ENCODE assay signal across 9 cellular contexts in the genomic region with DNA sequence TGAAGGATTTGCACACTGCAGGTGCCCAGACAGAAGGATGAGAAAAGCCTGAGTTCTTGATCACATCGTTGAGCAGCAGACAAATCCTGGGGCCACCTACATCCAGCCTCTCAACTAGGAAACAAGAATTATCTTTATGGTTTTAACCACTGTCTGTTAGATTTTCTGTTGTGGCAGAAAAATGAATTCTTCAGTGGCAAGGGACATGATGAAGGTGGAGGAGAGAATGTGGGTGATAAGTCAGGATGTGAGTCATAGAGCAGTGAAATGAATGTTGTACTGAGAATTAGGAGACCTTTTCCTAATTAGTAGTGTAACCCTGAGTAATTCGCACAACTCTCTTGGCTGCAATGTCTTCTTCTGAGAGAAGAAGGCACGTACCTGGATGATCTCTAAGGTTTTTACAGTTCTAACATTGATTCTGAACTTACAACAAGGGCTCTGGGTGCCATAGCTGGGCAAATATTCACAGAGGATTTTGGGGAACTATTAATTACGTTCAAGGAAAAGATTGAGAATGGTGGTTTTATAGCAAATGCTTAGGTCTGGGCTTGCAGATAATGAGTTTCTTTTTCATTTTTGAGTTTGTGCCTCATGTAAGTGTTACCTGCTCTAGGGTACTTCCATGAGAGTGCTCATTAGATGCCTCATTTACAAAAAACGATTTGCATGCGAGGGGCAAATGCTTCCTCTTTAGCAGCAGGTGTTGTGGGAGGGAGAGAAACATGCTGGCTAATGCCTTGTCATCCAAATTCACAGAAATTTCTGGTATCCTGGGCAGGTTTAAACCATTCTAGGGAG.
A peak's percentile ranks its signal among the peaks of the same experiment; 100 is the strongest.
DNase-seq lines count a peak whose midpoint lies in the region; ATAC-seq, FAIRE-seq and TF ChIP-seq lines count a peak whose summit lies in the region.
"Had no signal": no experiment of that assay in that cellular context is flagged by ENCODE, and none has a peak within 500 bp of the region (broad histone marks: within the 10 kb centered on the region; RNA-seq: fewer than 3 reads in every experiment).

No MANE protein-coding gene starts in this region.

- SMC1A ChIA-PET in GM12878 (lab: Charles Lee; ENCODE audit: uncharacterized antibody, unreplicated experiment): interaction anchor here (0.9 to 2.1 kb wide), 9 partner anchors 10 to 318 kb away, joined by 3 to 9 read pairs (median 4); no protein-coding TSS in a partner anchor

- no peak for TF ChIP-seq POLR2A in GM12878 (IDR thresholded peaks at IDR 0.05; ENCODE audit: low read depth, low read length)
- TF ChIP-seq POLR2A in testis (IDR thresholded peaks at IDR 0.05): no peak

- H3K27me3 ChIP-seq in GM12878 (replicated peaks in 1 of 2; ENCODE audit: control insufficient read depth in 2 of 2, insufficient read depth in 2 of 2, low read length in 1 of 2): no peaks in the 10 kb centered on the region
- H3K27me3 ChIP-seq in testis: no peaks in the 10 kb centered on the region
- no peaks in the 10 kb centered on the region for H3K27me3 ChIP-seq in H7 (ENCODE audit: control insufficient read depth, insufficient read depth, low read length)
- H3K27me3 ChIP-seq: pancreas had no signal

- no peaks in the 10 kb centered on the region for H4K20me1 ChIP-seq in GM12878 (ENCODE audit: control insufficient read depth, insufficient read depth)

- RAD21 ChIA-PET in GM12878 (lab: Charles Lee; ENCODE audit: unreplicated experiment): interaction anchor here (0.8 to 1.6 kb wide), 8 partner anchors 65 to 317 kb away, joined by 3 to 9 read pairs (median 4); no protein-coding TSS in a partner anchor

- H3K4me2 ChIP-seq in GM12878 (ENCODE audit: control insufficient read depth, insufficient read depth): peak overlapping the region; percentile 90

- H3K4me1 ChIP-seq in GM12878 (ENCODE audit: control insufficient read depth, insufficient read depth, low read length) (peaks cover 9% of the 10 kb centered on the region), testis (peaks cover 11% of the 10 kb centered on the region)
- H3K4me1 ChIP-seq: pancreas had no signal

- no peak overlapping the region for H3K9ac ChIP-seq in GM12878 (ENCODE audit: control insufficient read depth, insufficient read depth, low read length)

- no peaks in the 10 kb centered on the region for H3K36me3 ChIP-seq in GM12878 (ENCODE audit: control insufficient read depth in 2 of 2, insufficient read depth in 2 of 2, low read length in 1 of 2)
- no peaks in the 10 kb centered on the region for H3K36me3 ChIP-seq in testis (ENCODE audit: low read depth, missing control alignments)
- H3K36me3 ChIP-seq in H7 (replicated peaks; ENCODE audit: control insufficient read depth, insufficient read depth, low read length): no peaks in the 10 kb centered on the region
- H3K36me3 ChIP-seq: pancreas had no signal

- H3K9me3 ChIP-seq in GM12878 (replicated peaks; ENCODE audit: control insufficient read depth, insufficient read depth, low read length) (no peaks in the 10 kb centered on the region), testis (no peaks in the 10 kb centered on the region)
- H3K9me3 ChIP-seq: pancreas had no signal

- H3K27ac ChIP-seq in GM12878 (ENCODE audit: control insufficient read depth, insufficient read depth) (peak overlapping the region; percentile 47; the same call in 1 of the 2 replicates), testis (no peak overlapping the region)
- H3K27ac ChIP-seq: pancreas had no signal

- TF ChIP-seq CTCF in AG10803 (conservative IDR thresholded peaks at IDR 0.05; ENCODE audit: low read length): no peak
- TF ChIP-seq CTCF in GM12878 (IDR thresholded peaks at IDR 0.05 in 2 of 3, conservative IDR thresholded peaks at IDR 0.05 in 1 of 3; ENCODE audit: control insufficient read depth in 2 of 3, extremely low read depth in 1 of 3, insufficient read depth in 1 of 3, low read depth in 3 of 3, low read length in 3 of 3): no peak
- no peak for TF ChIP-seq CTCF in testis (IDR thresholded peaks at IDR 0.05)

- peak; percentile 69 for FAIRE-seq in GM12878 (lab: Jason Lieb, UNC)
- FAIRE-seq in HTR-8/SVneo (lab: Jason Lieb, UNC): no peak
- FAIRE-seq: pancreas had no signal

- peak; percentile 55 to 88; a peak in 3 of 4 replicates for TF ChIP-seq EP300 in GM12878 (IDR thresholded peaks at IDR 0.05; ENCODE audit: borderline replicate concordance in 1 of 2, control insufficient read depth in 1 of 2, low read depth in 2 of 2, low read length in 2 of 2)

- in situ Hi-C loops in GM12878 (cut with MboI): no loop called here

- under 1% methylated on average over 6 of the region's 6 CpGs for WGBS in GM12878 (ENCODE audit: insufficient coverage, insufficient replicate concordance, low lambda C conversion rate, missing lambda C conversion rate)
- 66 to 71% methylated on average over 6 of the region's 6 CpGs for WGBS in testis, 2 donors

- H3K79me2 ChIP-seq in GM12878 (ENCODE audit: control insufficient read depth, insufficient read depth, low read length): no peaks in the 10 kb centered on the region

- H2AFZ ChIP-seq in GM12878 (ENCODE audit: control insufficient read depth, low read depth, low read length): peak overlapping the region; percentile 70

- TF ChIP-seq RAD21 in GM12878 (IDR thresholded peaks at IDR 0.05; ENCODE audit: insufficient read depth, low read depth, low read length): no peak

- intact Hi-C loops in GM12878 (cut with micrococcal nuclease; ENCODE audit: unreplicated experiment) (loop anchor here (1.0 to 5.0 kb wide), 4 partner anchors 64 to 637 kb away; no protein-coding TSS in a partner anchor), testis (cut with DNase I; ENCODE audit: low total_unique reads) (no loop called here)

- no TSS peak for BruUV-seq in GM12878 (replicated peaks; lab: Mats Ljungman, UMichigan)

- CTCF ChIA-PET in GM12878 (lab: Yijun Ruan, JAX): interaction anchor here (1.3 to 1.9 kb wide), 5 partner anchors 69 to 254 kb away, joined by 3 to 8 read pairs (median 6); no protein-coding TSS in a partner anchor

- ATAC-seq in GM19035 (IDR thresholded peaks at IDR 0.05; ENCODE audit: unreplicated experiment) (peak; percentile 77), GM12878 (peak; percentile 94)

- H3K4me3 ChIP-seq in AG10803 (ENCODE audit: low read length) (no peak overlapping the region), GM12878 (0 out of 2 replicates have a peak overlapping the region, but pooled peaks have one; percentile 1), testis (no peak overlapping the region), H7 (ENCODE audit: insufficient read depth, low read depth, low read length) (no peak overlapping the region)
- H3K4me3 ChIP-seq: pancreas had no signal

- POLR2A ChIA-PET in GM12878 (lab: Charles Lee): interaction anchor here (0.6 to 0.9 kb wide), 3 partner anchors 66 to 258 kb away, joined by 3 read pairs; no protein-coding TSS in a partner anchor

- DNase-seq in AG10803 (ENCODE audit: low read depth): peak; percentile 66
- DNase-seq in LHCN-M2 (ENCODE audit: low read depth): peak; percentile 19
- DNase-seq in GM12878 (ENCODE audit: low read depth, low spot score): peak; percentile 78
- DNase-seq in HTR-8/SVneo (ENCODE audit: insufficient read length, low spot score): no peak
- DNase-seq in testis: no peak
- no peak for DNase-seq in H7
- no peak for DNase-seq in epidermal melanocyte (ENCODE audit: insufficient read length, low spot score)
- DNase-seq: pancreas had no signal

TF ChIP-seq in GM12878, 131 proteins besides CTCF, POLR2A, EP300 and RAD21 (continues in another document):
- TF ChIP-seq KAT2A (conservative IDR thresholded peaks at IDR 0.05; ENCODE audit: control insufficient read depth, low read depth, low read length) (no peak), TAF1 (IDR thresholded peaks at IDR 0.05; ENCODE audit: borderline replicate concordance, low read depth, low read length) (no peak), CHD1 (IDR thresholded peaks at IDR 0.05; ENCODE audit: low read depth, low read length) (no peak), KDM1A (IDR thresholded peaks at IDR 0.05; ENCODE audit: borderline replicate concordance) (no peak), PAX8 (IDR thresholded peaks at IDR 0.05) (no peak), CHD2 (IDR thresholded peaks at IDR 0.05; ENCODE audit: borderline replicate concordance, low read depth, low read length) (0 out of 2 replicates have a peak, but pooled peaks have one; percentile 22), SMAD1 (IDR thresholded peaks at IDR 0.05; ENCODE audit: low read depth, partially characterized antibody) (peak; percentile 90), IKZF2 (IDR thresholded peaks at IDR 0.05) (peak; percentile 93 to 94), TCF12 (IDR thresholded peaks at IDR 0.05; ENCODE audit: low read depth, low read length) (peak; percentile 76), MTA3 (IDR thresholded peaks at IDR 0.05; ENCODE audit: borderline replicate concordance, low read length) (no peak), NR2C2 (IDR thresholded peaks at IDR 0.05; ENCODE audit: borderline replicate concordance, control insufficient read depth, insufficient read length, low read depth) (no peak)
- TF ChIP-seq, protein P1, sequence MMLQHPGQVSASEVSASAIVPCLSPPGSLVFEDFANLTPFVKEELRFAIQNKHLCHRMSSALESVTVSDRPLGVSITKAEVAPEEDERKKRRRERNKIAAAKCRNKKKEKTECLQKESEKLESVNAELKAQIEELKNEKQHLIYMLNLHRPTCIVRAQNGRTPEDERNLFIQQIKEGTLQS (IDR thresholded peaks at IDR 0.05; ENCODE audit: borderline replicate concordance, extremely low read depth, low read depth, low read length): no peak
- TF ChIP-seq, protein P2, sequence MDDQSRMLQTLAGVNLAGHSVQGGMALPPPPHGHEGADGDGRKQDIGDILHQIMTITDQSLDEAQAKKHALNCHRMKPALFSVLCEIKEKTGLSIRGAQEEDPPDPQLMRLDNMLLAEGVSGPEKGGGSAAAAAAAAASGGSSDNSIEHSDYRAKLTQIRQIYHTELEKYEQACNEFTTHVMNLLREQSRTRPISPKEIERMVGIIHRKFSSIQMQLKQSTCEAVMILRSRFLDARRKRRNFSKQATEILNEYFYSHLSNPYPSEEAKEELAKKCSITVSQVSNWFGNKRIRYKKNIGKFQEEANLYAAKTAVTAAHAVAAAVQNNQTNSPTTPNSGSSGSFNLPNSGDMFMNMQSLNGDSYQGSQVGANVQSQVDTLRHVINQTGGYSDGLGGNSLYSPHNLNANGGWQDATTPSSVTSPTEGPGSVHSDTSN (IDR thresholded peaks at IDR 0.05; ENCODE audit: insufficient replicate concordance, low read depth, low read length): no peak

Comparison
In these comparisons a context has a peak if more than half of its experiments do, and no peak if none do; other contexts are left out.
1. DNase-seq: peak in AG10803 (single experiment), LHCN-M2 (single experiment) and GM12878 (single experiment); none in HTR-8/SVneo (single experiment), testis (single experiment), H7 (single experiment) and epidermal melanocyte (single experiment).